In genomic region chr2:13662055-13662454, GRCh38 we compare ENCODE assay signal across 19 cellular contexts.
DNase-seq lines count a peak whose midpoint lies in the region; TF ChIP-seq lines count a peak whose summit lies in the region.
"Had no signal": no experiment of that assay in that cellular context is flagged by ENCODE, and none has a peak within 500 bp of the region (broad histone marks: within the 10 kb centered on the region; RNA-seq: fewer than 3 reads in every experiment).

No MANE protein-coding gene starts in this region.

- no peaks in the 10 kb centered on the region for H3K4me1 ChIP-seq in adrenal gland (replicated peaks in 1 of 2)
- H3K4me1 ChIP-seq: BE2C, Caco-2 had no signal

- no peak overlapping the region for H3K27ac ChIP-seq in adrenal gland

- H3K4me3 ChIP-seq in choroid plexus epithelial cell (ENCODE audit: low read depth, low read length): no peak overlapping the region
- no peak overlapping the region for H3K4me3 ChIP-seq in adrenal gland

- no peak for TF ChIP-seq POLR2A in adrenal gland (IDR thresholded peaks at IDR 0.05)

- 50 to 80% (median 54%) methylated on average over 1 of the region's 1 CpG for WGBS in adrenal gland, 4 donors

- intact Hi-C loops in adrenal gland (cut with DNase I): no loop called here

- H3K9me3 ChIP-seq in adrenal gland (replicated peaks in 1 of 3): no peaks in the 10 kb centered on the region
- H3K9me3 ChIP-seq: BE2C, Caco-2 had no signal

- no peaks in the 10 kb centered on the region for H3K36me3 ChIP-seq in adrenal gland (replicated peaks in 1 of 2)
- H3K36me3 ChIP-seq: BE2C had no signal

- H3K27me3 ChIP-seq in adrenal gland: no peaks in the 10 kb centered on the region
- H3K27me3 ChIP-seq: BE2C had no signal

- DNase-seq in ELR (ENCODE audit: low read depth) (peak; percentile 78), LHCN-M2 (ENCODE audit: low read depth) (peak; percentile 71), choroid plexus epithelial cell (ENCODE audit: low read depth) (peak; percentile 40), iris pigment epithelial cell (ENCODE audit: low read depth) (peak; percentile 41), adrenal gland (no peak), amniotic stem cell (lab: John Stamatoyannopoulos, UW) (no peak), NCI-H1092 (lab: John Stamatoyannopoulos, UW) (no peak)
- DNase-seq in activated CD4-positive, CD25-positive, alpha-beta regulatory T cell (lab: John Stamatoyannopoulos, UW): no peak
- DNase-seq: BE2C; Caco-2; CD4-positive, CD25-positive, alpha-beta regulatory T cell; DMS153; KBM-7; NCI-H187; NCI-H2227 treated with DMSO at 0.1 percent for 48 hours; NCI-H510A treated with DMSO at 0.1 percent for 48 hours; NCI-H82; OCI-M1; SHP77 treated with DMSO at 0.1 percent for 48 hours had no signal

- TF ChIP-seq CTCF in choroid plexus epithelial cell (conservative IDR thresholded peaks at IDR 0.05; ENCODE audit: low read depth, low read length) (no peak), adrenal gland (IDR thresholded peaks at IDR 0.05) (no peak)

Comparison
In these comparisons a context has a peak if more than half of its experiments do, and no peak if none do; other contexts are left out.
1. DNase-seq: peak in ELR (single experiment), LHCN-M2 (single experiment), choroid plexus epithelial cell (single experiment) and iris pigment epithelial cell (single experiment); none in activated CD4-positive, CD25-positive, alpha-beta regulatory T cell (0 of 4), adrenal gland (0 of 7), amniotic stem cell (single experiment) and NCI-H1092 (single experiment).